Comparison of ENCODE assay signal across 1 cellular context in genomic region chr12:77065361-77066204, GRCh38.
TF ChIP-seq lines count a peak whose summit lies in the region.

E2F7 (minus strand) TSS chr12:77065569; CDS start chr12:77064635, 934 bp downstream.

TF ChIP-seq in K562, 482 proteins besides CTCF, POLR2A, EP300 and RAD21 (continued from another document and continues in another):
- peak in 1 of 2 experiments; percentile 81 for TF ChIP-seq E2F6 (IDR thresholded peaks at IDR 0.05; ENCODE audit: borderline replicate concordance in 1 of 2, extremely low read depth in 1 of 2, insufficient read depth in 1 of 2, insufficient read length in 1 of 2, low read depth in 1 of 2, low read length in 1 of 2, poor library complexity in 1 of 2, severe bottlenecking in 1 of 2)
- peak; percentile 96 for TF ChIP-seq RBFOX2 (IDR thresholded peaks at IDR 0.05; ENCODE audit: low read depth, low read length)
- TF ChIP-seq SMARCA5 (IDR thresholded peaks at IDR 0.05) = no peak
- TF ChIP-seq HMGN3 (IDR thresholded peaks at IDR 0.05; ENCODE audit: borderline replicate concordance, extremely low read depth, insufficient read length, low read depth, low read length) = peak; percentile 80
- TF ChIP-seq CC2D1A (IDR thresholded peaks at IDR 0.05) = no peak
- no peak for TF ChIP-seq ZNF644 (tag; IDR thresholded peaks at IDR 0.05; ENCODE audit: low read depth)
- TF ChIP-seq HNRNPLL (IDR thresholded peaks at IDR 0.05; ENCODE audit: low read depth, low read length, poor library complexity, severe bottlenecking) = peak; percentile 87
- no peak for TF ChIP-seq SETDB1 (IDR thresholded peaks at IDR 0.05; ENCODE audit: low read length)
- peak; percentile 17; the same call in 1 of the 2 replicates for TF ChIP-seq MYNN (IDR thresholded peaks at IDR 0.05)
- TF ChIP-seq MYNN (CRISPR knock-in tag; IDR thresholded peaks at IDR 0.05) = no peak
- 0 out of 4 replicates have a peak, but pooled peaks have one; percentile 47 to 58 for TF ChIP-seq SIN3A (IDR thresholded peaks at IDR 0.05; ENCODE audit: borderline replicate concordance in 2 of 2, control insufficient read depth in 1 of 2, low read depth in 2 of 2, low read length in 2 of 2)
- peak in 1 of 3 experiments; percentile 55; a peak in 1 of 6 replicates for TF ChIP-seq ZBTB11 (CRISPR knock-in tag; IDR thresholded peaks at IDR 0.05)
- no peak; the same call in 1 of the 2 replicates for TF ChIP-seq ZBTB7A (IDR thresholded peaks at IDR 0.05; ENCODE audit: borderline replicate concordance, control insufficient read depth, low read depth, low read length)
- TF ChIP-seq, protein P1, sequence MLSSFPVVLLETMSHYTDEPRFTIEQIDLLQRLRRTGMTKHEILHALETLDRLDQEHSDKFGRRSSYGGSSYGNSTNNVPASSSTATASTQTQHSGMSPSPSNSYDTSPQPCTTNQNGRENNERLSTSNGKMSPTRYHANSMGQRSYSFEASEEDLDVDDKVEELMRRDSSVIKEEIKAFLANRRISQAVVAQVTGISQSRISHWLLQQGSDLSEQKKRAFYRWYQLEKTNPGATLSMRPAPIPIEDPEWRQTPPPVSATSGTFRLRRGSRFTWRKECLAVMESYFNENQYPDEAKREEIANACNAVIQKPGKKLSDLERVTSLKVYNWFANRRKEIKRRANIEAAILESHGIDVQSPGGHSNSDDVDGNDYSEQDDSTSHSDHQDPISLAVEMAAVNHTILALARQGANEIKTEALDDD (IDR thresholded peaks at IDR 0.05) = no peak
- peak; percentile 56; the same call in 1 of the 2 replicates for TF ChIP-seq CREB1 (IDR thresholded peaks at IDR 0.05)
- no peak for TF ChIP-seq CREB1 (CRISPR knock-in tag; IDR thresholded peaks at IDR 0.05)
- peak; percentile 16; the same call in 1 of the 2 replicates for TF ChIP-seq GABPB1 (CRISPR knock-in tag; IDR thresholded peaks at IDR 0.05)
- no peak for TF ChIP-seq SIX5 (IDR thresholded peaks at IDR 0.05; ENCODE audit: borderline replicate concordance in 1 of 2, insufficient read depth in 1 of 2, low read depth in 1 of 2, low read length in 2 of 2)
- peak; percentile 72; the same call in 1 of the 2 replicates for TF ChIP-seq ELF1 (tag; IDR thresholded peaks at IDR 0.05)
- TF ChIP-seq ZNF41 (CRISPR knock-in tag; conservative IDR thresholded peaks at IDR 0.05) = no peak
- TF ChIP-seq, protein P2, sequence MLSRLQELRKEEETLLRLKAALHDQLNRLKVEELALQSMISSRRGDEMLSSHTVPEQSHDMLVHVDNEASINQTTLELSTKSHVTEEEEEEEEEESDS (CRISPR knock-in tag; IDR thresholded peaks at IDR 0.05) = no peak
- TF ChIP-seq, protein P3, sequence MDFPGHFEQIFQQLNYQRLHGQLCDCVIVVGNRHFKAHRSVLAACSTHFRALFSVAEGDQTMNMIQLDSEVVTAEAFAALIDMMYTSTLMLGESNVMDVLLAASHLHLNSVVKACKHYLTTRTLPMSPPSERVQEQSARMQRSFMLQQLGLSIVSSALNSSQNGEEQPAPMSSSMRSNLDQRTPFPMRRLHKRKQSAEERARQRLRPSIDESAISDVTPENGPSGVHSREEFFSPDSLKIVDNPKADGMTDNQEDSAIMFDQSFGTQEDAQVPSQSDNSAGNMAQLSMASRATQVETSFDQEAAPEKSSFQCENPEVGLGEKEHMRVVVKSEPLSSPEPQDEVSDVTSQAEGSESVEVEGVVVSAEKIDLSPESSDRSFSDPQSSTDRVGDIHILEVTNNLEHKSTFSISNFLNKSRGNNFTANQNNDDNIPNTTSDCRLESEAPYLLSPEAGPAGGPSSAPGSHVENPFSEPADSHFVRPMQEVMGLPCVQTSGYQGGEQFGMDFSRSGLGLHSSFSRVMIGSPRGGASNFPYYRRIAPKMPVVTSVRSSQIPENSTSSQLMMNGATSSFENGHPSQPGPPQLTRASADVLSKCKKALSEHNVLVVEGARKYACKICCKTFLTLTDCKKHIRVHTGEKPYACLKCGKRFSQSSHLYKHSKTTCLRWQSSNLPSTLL (IDR thresholded peaks at IDR 0.05) = no peak
- TF ChIP-seq CBX2 (IDR thresholded peaks at IDR 0.05; ENCODE audit: insufficient read depth, low read length, poor library complexity, severe bottlenecking) = no peak
- peak; percentile 62; the same call in 1 of the 2 replicates for TF ChIP-seq RNF2 (IDR thresholded peaks at IDR 0.05)
- TF ChIP-seq SUPT5H (IDR thresholded peaks at IDR 0.05) = peak; percentile 78
- TF ChIP-seq ZNF592 (IDR thresholded peaks at IDR 0.05) = 0 out of 2 replicates have a peak, but pooled peaks have one; percentile 50
- TF ChIP-seq SOX6 (IDR thresholded peaks at IDR 0.05) = peak; percentile 91
- peak; percentile 45 for TF ChIP-seq SP2 (IDR thresholded peaks at IDR 0.05; ENCODE audit: extremely low read depth, low read depth, low read length, poor library complexity, severe bottlenecking)
- TF ChIP-seq RBBP5 (IDR thresholded peaks at IDR 0.05; ENCODE audit: borderline replicate concordance, insufficient read depth, low read length, poor library complexity, severe bottlenecking) = peak; percentile 88
- peak; percentile 78 for TF ChIP-seq PCBP1 (IDR thresholded peaks at IDR 0.05; ENCODE audit: low read depth, low read length, poor library complexity, severe bottlenecking)
- TF ChIP-seq CSDE1 (IDR thresholded peaks at IDR 0.05) = no peak
- no peak for TF ChIP-seq HCFC1 (IDR thresholded peaks at IDR 0.05; ENCODE audit: low read depth, low read length)
- TF ChIP-seq IRF9 (tag; IDR thresholded peaks at IDR 0.05) = no peak
- TF ChIP-seq RFX1 (IDR thresholded peaks at IDR 0.05) = peak; percentile 26
- no peak for TF ChIP-seq ATF1 (CRISPR knock-in tag; IDR thresholded peaks at IDR 0.05)
- peak; percentile 55 for TF ChIP-seq ATF1 (tag; IDR thresholded peaks at IDR 0.05)
- 0 out of 4 replicates have a peak, but pooled peaks of 1 of the 2 experiments have one; percentile 28 for TF ChIP-seq TRIM24 (IDR thresholded peaks at IDR 0.05)
- no peak for TF ChIP-seq MXD1 (CRISPR knock-in tag; IDR thresholded peaks at IDR 0.05; ENCODE audit: borderline replicate concordance, poor library complexity, severe bottlenecking)
- TF ChIP-seq EGR1 (conservative IDR thresholded peaks at IDR 0.05) = peak; percentile 17; the same call in 1 of the 2 replicates
- TF ChIP-seq U2AF1 (optimal IDR thresholded peaks at IDR 0.05; ENCODE audit: low read depth, low read length) = peak; percentile 74
- TF ChIP-seq, protein P4, sequence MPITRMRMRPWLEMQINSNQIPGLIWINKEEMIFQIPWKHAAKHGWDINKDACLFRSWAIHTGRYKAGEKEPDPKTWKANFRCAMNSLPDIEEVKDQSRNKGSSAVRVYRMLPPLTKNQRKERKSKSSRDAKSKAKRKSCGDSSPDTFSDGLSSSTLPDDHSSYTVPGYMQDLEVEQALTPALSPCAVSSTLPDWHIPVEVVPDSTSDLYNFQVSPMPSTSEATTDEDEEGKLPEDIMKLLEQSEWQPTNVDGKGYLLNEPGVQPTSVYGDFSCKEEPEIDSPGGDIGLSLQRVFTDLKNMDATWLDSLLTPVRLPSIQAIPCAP (CRISPR knock-in tag; IDR thresholded peaks at IDR 0.05; ENCODE audit: borderline replicate concordance) = no peak
- TF ChIP-seq NEUROD1 (IDR thresholded peaks at IDR 0.05; ENCODE audit: borderline replicate concordance, low read depth, low read length, partially characterized antibody) = peak; percentile 55
- TF ChIP-seq FUS (optimal IDR thresholded peaks at IDR 0.05; ENCODE audit: low read depth, low read length) = no peak
- peak; percentile 48 for TF ChIP-seq SMAD4 (CRISPR knock-in tag; conservative IDR thresholded peaks at IDR 0.05)
- TF ChIP-seq POLR2H (tag; IDR thresholded peaks at IDR 0.05; ENCODE audit: low read depth) = peak; percentile 73
- TF ChIP-seq MAZ (CRISPR knock-in tag; conservative IDR thresholded peaks at IDR 0.05 in 1 of 2, IDR thresholded peaks at IDR 0.05 in 1 of 2) = peak; percentile 61 to 82
- TF ChIP-seq NCOA6 (IDR thresholded peaks at IDR 0.05) = no peak
- peak; percentile 61 for TF ChIP-seq L3MBTL2 (IDR thresholded peaks at IDR 0.05)
- TF ChIP-seq NFYB (IDR thresholded peaks at IDR 0.05; ENCODE audit: extremely low read depth, insufficient read length) = peak; percentile 90
